In genomic region chr3:72733676-72734075, GRCh38 we compare ENCODE assay signal across 11 cellular contexts.
"Had no signal": no experiment of that assay in that cellular context is flagged by ENCODE, and none has a peak within 500 bp of the region (broad histone marks: within the 10 kb centered on the region; RNA-seq: fewer than 3 reads in every experiment).

No MANE protein-coding gene starts in this region.

- ATAC-seq: GM23338, HCT116 had no signal

- FAIRE-seq: H1, H54 had no signal

- H2AFZ ChIP-seq: GM23248, GM23338 had no signal

- DNase-seq: GM23248, GOT3, H7, H9, HCEC 1CT, HFFc6 had no signal

- H3K9ac ChIP-seq: GM23248 had no signal

- H3K27ac ChIP-seq: GM23248 had no signal

- H3K4me1 ChIP-seq: HAP-1 had no signal

- H3K9me3 ChIP-seq: HAP-1 had no signal

- H3K4me2 ChIP-seq: GM23338 had no signal

- H3K36me3 ChIP-seq: HAP-1 had no signal

- H3K4me3 ChIP-seq: GM23248, GM23338, HAP-1 had no signal
